ENCODE assay signal across 13 cellular contexts in genomic region chr17:28912281-28912937, GRCh38. TPM values are rescaled to one million over a fixed set of nuclear protein-coding genes. Genes with fewer than 3 reads are reported as not detected.
DNase-seq lines count a peak whose midpoint lies in the region; ATAC-seq and TF ChIP-seq lines count a peak whose summit lies in the region.
"Had no signal": no experiment of that assay in that cellular context is flagged by ENCODE, and none has a peak within 500 bp of the region (broad histone marks: within the 10 kb centered on the region; RNA-seq: fewer than 3 reads in every experiment).

No MANE protein-coding gene starts in this region.

- H2AFZ ChIP-seq in IMR-90 (replicated peaks; ENCODE audit: low read length, poor library complexity), result no peak overlapping the region

- H3K27ac Mint-ChIP-seq in CD4-positive, alpha-beta T cell, result peak overlapping the region; percentile 49

- intact Hi-C loops in CD4-positive, alpha-beta T cell (cut with DNase I, micrococcal nuclease), result no loop called here
- intact Hi-C loops in IMR-90 (cut with micrococcal nuclease), result no loop called here

- peaks cover 97% of the 10 kb centered on the region for H3K36me3 Mint-ChIP-seq in CD4-positive, alpha-beta T cell (ENCODE audit: low read depth)

- TF ChIP-seq RAD21 in IMR-90 (IDR thresholded peaks at IDR 0.05; ENCODE audit: low read length), result no peak

- peaks cover 41% of the 10 kb centered on the region; the same call in 1 of the 2 replicates for H4K20me1 ChIP-seq in IMR-90 (ENCODE audit: insufficient read depth, low read length)

- CTCF ChIA-PET in CD4-positive, alpha-beta T cell (lab: Charles Lee), result interaction anchor here (0.6 to 1.6 kb wide), 4 partner anchors 9 to 176 kb away, joined by 3 to 4 read pairs (median 3); no protein-coding TSS in a partner anchor
- CTCF ChIA-PET in IMR-90 (lab: Yijun Ruan, JAX), result interaction anchor here (1.0 kb wide), 1 partner anchor 186 kb away, joined by 3 read pairs; no protein-coding TSS in a partner anchor

- H3K14ac ChIP-seq in IMR-90 (replicated peaks; ENCODE audit: low read depth, low read length), result no peak overlapping the region

- BruUV-seq in IMR-90 (replicated peaks; lab: Mats Ljungman, UMichigan), result no TSS peak

- no peaks in the 10 kb centered on the region for H3K9me3 ChIP-seq in CD4-positive, alpha-beta T cell (ENCODE audit: control insufficient read depth, low read length)
- H3K9me3 ChIP-seq in IMR-90 (ENCODE audit: control insufficient read depth, insufficient read depth, low read length), result no peaks in the 10 kb centered on the region
- H3K9me3 ChIP-seq in mucosa of stomach (ENCODE audit: control insufficient read depth, low read length), result no peaks in the 10 kb centered on the region
- H3K9me3 ChIP-seq: ascending aorta, psoas muscle had no signal

- peaks cover 6% of the 10 kb centered on the region for H3K4me1 Mint-ChIP-seq in CD4-positive, alpha-beta T cell (ENCODE audit: low read depth)

- DNase-seq in CD4-positive, alpha-beta T cell, result no peak
- DNase-seq in IMR-90 (no peak), cerebellum (ENCODE audit: low spot score) (peak; percentile 31), GM19240 (ENCODE audit: insufficient read length, low spot score) (no peak), NCI-H1417 treated with DMSO at 0.1 percent for 48 hours (lab: John Stamatoyannopoulos, UW) (no peak)
- DNase-seq: EL, NCI-H226, psoas muscle, T-helper 9 cell had no signal

- in situ Hi-C loops in IMR-90 (cut with MboI; ENCODE audit: low sequenced_read_pairs), result no loop called here

- H3K4ac ChIP-seq in IMR-90 (ENCODE audit: low read depth, low read length), result no peak overlapping the region

- H3K56ac ChIP-seq in IMR-90 (ENCODE audit: extremely low read depth, insufficient read depth, low read length), result no peak overlapping the region

- H2AK5ac ChIP-seq in IMR-90 (ENCODE audit: low read depth, low read length), result no peak overlapping the region

- H3K36me3 ChIP-seq in IMR-90 (ENCODE audit: control insufficient read depth, insufficient read depth, low read length) (peaks cover 74% of the 10 kb centered on the region), mucosa of stomach (ENCODE audit: control insufficient read depth, insufficient read depth, low read length) (peaks cover 37% of the 10 kb centered on the region)

- no peak overlapping the region for H3K27ac ChIP-seq in CD4-positive, alpha-beta T cell (ENCODE audit: low read depth, low read length)
- H3K27ac ChIP-seq in IMR-90 (ENCODE audit: insufficient read depth, low read length), result no peak overlapping the region
- H3K27ac ChIP-seq: ascending aorta, psoas muscle had no signal

- no peak overlapping the region for H3K4me3 Mint-ChIP-seq in CD4-positive, alpha-beta T cell

- H3K27me3 ChIP-seq in CD4-positive, alpha-beta T cell (ENCODE audit: control insufficient read depth, insufficient read depth, low read length), result no peaks in the 10 kb centered on the region
- H3K27me3 ChIP-seq in IMR-90 (ENCODE audit: control insufficient read depth, insufficient read depth, low read length), result no peaks in the 10 kb centered on the region
- H3K27me3 ChIP-seq in mucosa of stomach (ENCODE audit: control insufficient read depth, insufficient read depth, low read length), result no peaks in the 10 kb centered on the region
- H3K27me3 ChIP-seq: ascending aorta had no signal

- no peak overlapping the region for H2AK9ac ChIP-seq in IMR-90 (replicated peaks; ENCODE audit: low read depth, low read length, poor library complexity)

- H3K4me3 ChIP-seq in IMR-90 (ENCODE audit: insufficient read depth, low read depth, low read length), result no peak overlapping the region
- H3K4me3 ChIP-seq in mucosa of stomach (ENCODE audit: low read length), result no peak overlapping the region
- H3K4me3 ChIP-seq: ascending aorta, psoas muscle had no signal

- H3K9ac ChIP-seq in IMR-90 (ENCODE audit: low read depth, low read length), result no peak overlapping the region
- H3K9ac ChIP-seq in mucosa of stomach (ENCODE audit: low read length), result peak overlapping the region; percentile 11

- H2BK120ac ChIP-seq in IMR-90 (ENCODE audit: low read depth, low read length), result no peak overlapping the region

- no peak overlapping the region for H4K5ac ChIP-seq in IMR-90 (ENCODE audit: low read depth, low read length)

- dilution Hi-C loops in IMR-90 (cut with HindIII; ENCODE audit: low sequenced_read_pairs, unreplicated experiment), result no loop called here

- TF ChIP-seq CTCF in CD4-positive, alpha-beta T cell (IDR thresholded peaks at IDR 0.05), result no peak
- TF ChIP-seq CTCF in IMR-90 (conservative IDR thresholded peaks at IDR 0.05; ENCODE audit: low read depth, low read length), result peak; percentile 14; the same call in 1 of the 2 replicates

- H3K79me1 ChIP-seq in IMR-90 (ENCODE audit: low read depth in 1 of 2, low read length in 2 of 2), result peaks cover 27 to 63% of the 10 kb centered on the region in 2 experiments

- H3K4me1 ChIP-seq in IMR-90 (ENCODE audit: control insufficient read depth, insufficient read depth, low read length) (peaks cover 16% of the 10 kb centered on the region), mucosa of stomach (ENCODE audit: control insufficient read depth, insufficient read depth, low read length) (peaks cover 11% of the 10 kb centered on the region)

- H3K4me2 ChIP-seq in IMR-90 (ENCODE audit: low read depth, low read length), result no peak overlapping the region

- POLR2A ChIA-PET in CD4-positive, alpha-beta T cell (lab: Charles Lee), result no interaction called here
- POLR2A ChIA-PET in IMR-90 (lab: Charles Lee; ENCODE audit: unreplicated experiment), result no interaction called here

- peaks cover 9% of the 10 kb centered on the region for H3K9me1 ChIP-seq in IMR-90 (ENCODE audit: insufficient read depth, low read length)

- H4K8ac ChIP-seq in IMR-90 (ENCODE audit: low read depth in 2 of 2, low read length in 2 of 2), result no peak overlapping the region

- H4K91ac ChIP-seq in IMR-90 (ENCODE audit: insufficient read depth, low read depth, low read length), result no peak overlapping the region

- H3K9me3 Mint-ChIP-seq in CD4-positive, alpha-beta T cell, result no peaks in the 10 kb centered on the region

- H3K18ac ChIP-seq in IMR-90 (ENCODE audit: low read depth, low read length), result no peak overlapping the region

- no peak overlapping the region for H2BK5ac ChIP-seq in IMR-90 (ENCODE audit: low read depth, low read length, poor library complexity, severe bottlenecking)

- TF ChIP-seq POLR2A in IMR-90 (IDR thresholded peaks at IDR 0.05; ENCODE audit: low read depth, low read length), result no peak

- no peaks in the 10 kb centered on the region for H3K27me3 Mint-ChIP-seq in CD4-positive, alpha-beta T cell

- H2BK15ac ChIP-seq in IMR-90 (ENCODE audit: low read depth, low read length), result no peak overlapping the region

- H3K23ac ChIP-seq in IMR-90 (ENCODE audit: low read depth, low read length), result no peak overlapping the region

- ATAC-seq in CD4-positive, alpha-beta T cell (ENCODE audit: poor library complexity), result no peak
- no peak for ATAC-seq in IMR-90 (ENCODE audit: low read depth)
- no peak for ATAC-seq in GM19397 (IDR thresholded peaks at IDR 0.05; ENCODE audit: unreplicated experiment)
- ATAC-seq in activated CD4-positive, CD25-positive, alpha-beta regulatory T cell treated with anti-CD3 and anti-CD28 coated beads, Interleukin-2, amount 50 U/mL, for 24 hours, result no peak
- ATAC-seq: psoas muscle had no signal

- no peak overlapping the region for H2BK20ac ChIP-seq in IMR-90 (ENCODE audit: low read depth, low read length)

- WGBS in IMR-90 (ENCODE audit: extremely low coverage in 2 of 2, insufficient read length in 1 of 2), 2 experiments, result 93% methylated on average over 9 of the region's 20 CpGs; no CpG with 5 or more reads in 1 of the 2 experiments

TF ChIP-seq in IMR-90, 13 proteins besides CTCF, POLR2A, EP300 and RAD21 (continues in another document):
- no peak for TF ChIP-seq MAFK (IDR thresholded peaks at IDR 0.05; ENCODE audit: low read depth, low read length)
- TF ChIP-seq FOS (IDR thresholded peaks at IDR 0.05; ENCODE audit: low read depth, low read length), result no peak
- TF ChIP-seq NFE2L2 (IDR thresholded peaks at IDR 0.05; ENCODE audit: low read depth, low read length), result no peak
- no peak for TF ChIP-seq RFX5 (IDR thresholded peaks at IDR 0.05; ENCODE audit: low read depth, low read length)
- TF ChIP-seq MAZ (IDR thresholded peaks at IDR 0.05; ENCODE audit: borderline replicate concordance, low read depth, low read length), result no peak
- no peak for TF ChIP-seq ELK1 (IDR thresholded peaks at IDR 0.05; ENCODE audit: borderline replicate concordance, low read depth, low read length)
- no peak for TF ChIP-seq CHD1 (IDR thresholded peaks at IDR 0.05; ENCODE audit: low read depth, low read length)

RNA-seq across cellular contexts. Expression of gene DHRS13, which starts 9.5 kb away (rescaled TPM):
- total RNA-seq in CD4-positive, alpha-beta T cell, result 10 to 100 TPM; 33.5 to 34.3 TPM
- total RNA-seq in IMR-90 (2012; rRNA removed), result 2.7 and 2.8 TPM in 2 replicates
- polyA plus RNA-seq in IMR-90 (2012; rRNA removed), result 3.9 and 4.1 TPM in 2 replicates
- polyA plus RNA-seq in IMR-90 (2012; cell fraction: cytosol; rRNA removed), result 3.7 and 5.3 TPM in 2 replicates
- 3.0 and 3.2 TPM in 2 replicates for polyA plus RNA-seq in IMR-90 (2012; cell fraction: nucleus; rRNA removed; ENCODE audit: low replicate concordance)
- total RNA-seq in cerebellum, result 25.0 TPM

RNA-seq across cellular contexts. Expression of gene FLOT2, which starts 14.9 kb away (rescaled TPM):
- total RNA-seq in CD4-positive, alpha-beta T cell, result 10 to 100 TPM; 79.7 to 85.1 TPM
- total RNA-seq in IMR-90 (2012; rRNA removed) (19.7 and 31.1 TPM in 2 replicates), cerebellum (23.5 TPM)
- 60.1 and 67.9 TPM in 2 replicates for polyA plus RNA-seq in IMR-90 (2012; rRNA removed)
- polyA plus RNA-seq in IMR-90 (2012; cell fraction: cytosol; rRNA removed), result 52.9 and 71.4 TPM in 2 replicates
- 61.2 and 61.8 TPM in 2 replicates for polyA plus RNA-seq in IMR-90 (2012; cell fraction: nucleus; rRNA removed; ENCODE audit: low replicate concordance)

RNA-seq across cellular contexts. Expression of gene PHF12, which starts 38.9 kb away (rescaled TPM):
- 100 to 1,000 TPM; 232 to 247 TPM for total RNA-seq in CD4-positive, alpha-beta T cell
- total RNA-seq in IMR-90 (2012; rRNA removed) (25.6 and 26.7 TPM in 2 replicates), cerebellum (27.5 TPM)
- polyA plus RNA-seq in IMR-90 (2012; rRNA removed), result 24.4 and 28.9 TPM in 2 replicates
- 27.1 and 31.6 TPM in 2 replicates for polyA plus RNA-seq in IMR-90 (2012; cell fraction: cytosol; rRNA removed)
- polyA plus RNA-seq in IMR-90 (2012; cell fraction: nucleus; rRNA removed; ENCODE audit: low replicate concordance), result 46.7 and 79.8 TPM in 2 replicates

RNA-seq across cellular contexts. Expression of gene ERAL1, which starts 57.6 kb away (rescaled TPM):
- 10 to 100 TPM; 15.6 to 16.8 TPM for total RNA-seq in CD4-positive, alpha-beta T cell
- 25.8 and 34.1 TPM in 2 replicates for total RNA-seq in IMR-90 (2012; rRNA removed)
- 62.3 and 71.3 TPM in 2 replicates for polyA plus RNA-seq in IMR-90 (2012; rRNA removed)
- polyA plus RNA-seq in IMR-90 (2012; cell fraction: cytosol; rRNA removed), result 66.0 and 115 TPM in 2 replicates
- polyA plus RNA-seq in IMR-90 (2012; cell fraction: nucleus; rRNA removed; ENCODE audit: low replicate concordance), result 53.6 and 107 TPM in 2 replicates
- 28.8 TPM for total RNA-seq in cerebellum
